In the genomic region with DNA sequence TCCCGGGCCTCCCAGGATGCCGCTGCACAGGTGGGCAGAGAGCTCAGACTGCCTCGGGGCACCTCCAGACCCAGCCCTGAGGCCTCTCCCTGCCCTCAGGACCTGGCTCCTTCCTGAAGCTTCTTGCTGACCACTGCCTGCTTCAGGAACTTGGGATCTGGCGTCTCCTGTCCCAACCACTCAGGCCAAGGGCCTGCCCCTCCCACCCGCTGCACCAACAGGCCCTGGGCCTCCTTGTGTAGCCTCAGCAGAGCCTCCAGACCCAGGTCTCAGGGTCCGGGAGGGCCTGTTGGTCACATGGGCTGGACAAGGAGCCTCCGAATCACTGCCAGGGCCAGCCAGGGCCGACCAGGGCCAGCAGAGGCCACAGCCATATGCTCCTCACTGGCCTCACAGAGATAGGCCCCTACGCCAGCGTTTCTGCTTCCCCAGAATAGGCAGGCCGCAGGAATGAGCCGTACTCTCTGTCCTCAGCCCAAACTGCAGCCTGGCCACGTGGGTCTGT, we compare ENCODE assay signal across 11 cellular contexts. TPM values are rescaled to one million over a fixed set of nuclear protein-coding genes. Genes with fewer than 3 reads are reported as not detected.
DNase-seq lines count a peak whose midpoint lies in the region; ATAC-seq and TF ChIP-seq lines count a peak whose summit lies in the region.
"Had no signal": no experiment of that assay in that cellular context is flagged by ENCODE, and none has a peak within 500 bp of the region (broad histone marks: within the 10 kb centered on the region; RNA-seq: fewer than 3 reads in every experiment).

No MANE protein-coding gene starts in this region.

- intact Hi-C loops in left colon (cut with DNase I, micrococcal nuclease), result no loop called here
- intact Hi-C loops in activated naive CD4-positive, alpha-beta T cell treated with anti-CD3 and anti-CD28 coated beads for 36 hours (cut with micrococcal nuclease), result no loop called here

- TF ChIP-seq POLR2A in suprapubic skin (IDR thresholded peaks at IDR 0.05), result no peak

- H3K4me3 ChIP-seq in suprapubic skin, result peak overlapping the region; percentile 93

- H3K27ac Mint-ChIP-seq in activated naive CD4-positive, alpha-beta T cell treated with anti-CD3 and anti-CD28 coated beads for 36 hours, result no peak overlapping the region

- H3K36me3 ChIP-seq in suprapubic skin, result peaks cover 15% of the 10 kb centered on the region

- no peaks in the 10 kb centered on the region for H3K27me3 ChIP-seq in suprapubic skin

- H3K9me3 ChIP-seq in suprapubic skin, result no peaks in the 10 kb centered on the region

- no peaks in the 10 kb centered on the region for H3K27me3 Mint-ChIP-seq in activated naive CD4-positive, alpha-beta T cell treated with anti-CD3 and anti-CD28 coated beads for 36 hours (ENCODE audit: low read depth)

- ATAC-seq in left colon (no peak), HG02798 (IDR thresholded peaks at IDR 0.05; ENCODE audit: poor library complexity, unreplicated experiment) (no peak)

- no peak for TF ChIP-seq EP300 in suprapubic skin (IDR thresholded peaks at IDR 0.05)

- TF ChIP-seq CTCF in suprapubic skin (IDR thresholded peaks at IDR 0.05), result no peak

- H3K36me3 Mint-ChIP-seq in activated naive CD4-positive, alpha-beta T cell treated with anti-CD3 and anti-CD28 coated beads for 36 hours (ENCODE audit: low read depth), result no peaks in the 10 kb centered on the region

- peaks cover 72% of the 10 kb centered on the region for H3K4me1 ChIP-seq in suprapubic skin

- DNase-seq in activated CD4-positive, alpha-beta T cell treated with anti-CD3 and anti-CD28 coated beads for 1 hour, result peak; percentile 6
- DNase-seq in activated CD4-positive, alpha-beta T cell treated with anti-CD3 and anti-CD28 coated beads, Interleukin-2, amount 50 U/mL, for 48 hours, result no peak
- DNase-seq in left colon (peak; percentile 4 to 23), suprapubic skin (ENCODE audit: low spot score in 2 of 2) (peak; percentile 64 to 79), NCI-H146 treated with DMSO at 0.1 percent for 48 hours (lab: John Stamatoyannopoulos, UW; ENCODE audit: unreplicated experiment) (no peak)
- no peak for DNase-seq in activated naive CD4-positive, alpha-beta T cell treated with anti-CD3 and anti-CD28 coated beads for 36 hours
- DNase-seq: EL, NCI-H524, nucleus accumbens had no signal

- peaks cover 2% of the 10 kb centered on the region for H3K4me1 Mint-ChIP-seq in activated naive CD4-positive, alpha-beta T cell treated with anti-CD3 and anti-CD28 coated beads for 36 hours (ENCODE audit: low read depth)

- WGBS in suprapubic skin, result no CpG with 5 or more reads among the region's 13 CpGs

- CTCF ChIA-PET in activated naive CD4-positive, alpha-beta T cell treated with anti-CD3 and anti-CD28 coated beads for 36 hours (lab: Charles Lee), result no interaction called here

- H3K9me3 Mint-ChIP-seq in activated naive CD4-positive, alpha-beta T cell treated with anti-CD3 and anti-CD28 coated beads for 36 hours, result no peaks in the 10 kb centered on the region

- no peak overlapping the region for H3K4me3 Mint-ChIP-seq in activated naive CD4-positive, alpha-beta T cell treated with anti-CD3 and anti-CD28 coated beads for 36 hours

- H3K27ac ChIP-seq in cingulate gyrus (ENCODE audit: low read depth, low read length), result peak overlapping the region; percentile 85
- H3K27ac ChIP-seq in suprapubic skin, result no peak overlapping the region

RNA-seq across cellular contexts. Expression of gene MXD4, which starts 2.8 kb away (rescaled TPM):
- 10 to 100 TPM; 33.1 to 49.8 TPM for total RNA-seq in left colon
- total RNA-seq in suprapubic skin, result 10 to 100 TPM; 52.8 to 76.8 (median 63.3) TPM
- total RNA-seq in activated naive CD4-positive, alpha-beta T cell treated with anti-CD3 and anti-CD28 coated beads for 36 hours, result 1 to 10 TPM; 2.3 to 2.7 TPM

RNA-seq across cellular contexts. Expression of gene HAUS3, which starts 17.2 kb away (rescaled TPM):
- total RNA-seq in left colon (1 to 10 TPM; 7.7 to 9.7 TPM), suprapubic skin (10 to 100 TPM in 3 of 4 donors, 1 to 10 TPM in 1; 7.6 to 17.9 (median 11.8) TPM)
- total RNA-seq in activated naive CD4-positive, alpha-beta T cell treated with anti-CD3 and anti-CD28 coated beads for 36 hours, result 10 to 100 TPM; 18.0 to 18.1 TPM

RNA-seq across cellular contexts. Expression of gene POLN, which starts 17.2 kb away (rescaled TPM):
- total RNA-seq in left colon (1 to 10 TPM; 1.3 to 3.1 TPM), suprapubic skin (1 to 10 TPM in 2 of 4 donors, under 1 TPM in 2; 0.91 to 8.0 (median 1.2) TPM)
- 1 to 10 TPM in 1 of 2 experiments, under 1 TPM in 1; 0.91 to 1.3 TPM for total RNA-seq in activated naive CD4-positive, alpha-beta T cell treated with anti-CD3 and anti-CD28 coated beads for 36 hours

Comparison
In these comparisons a context has a peak if more than half of its experiments do, and no peak if none do; other contexts are left out.
1. DNase-seq: peak in activated CD4-positive, alpha-beta T cell treated with anti-CD3 and anti-CD28 coated beads for 1 hour (single experiment), left colon (2 of 2) and suprapubic skin (2 of 2); none in activated CD4-positive, alpha-beta T cell treated with anti-CD3 and anti-CD28 coated beads, Interleukin-2, amount 50 U/mL, for 48 hours (0 of 2), NCI-H146 treated with DMSO at 0.1 percent for 48 hours (single experiment) and activated naive CD4-positive, alpha-beta T cell treated with anti-CD3 and anti-CD28 coated beads for 36 hours (single experiment).
2. RNA of gene MXD4, which starts 2.8 kb away (total RNA-seq): 52.8 to 76.8 TPM in suprapubic skin and 33.1 to 49.8 TPM in left colon; 2.3 to 2.7 TPM in activated naive CD4-positive, alpha-beta T cell treated with anti-CD3 and anti-CD28 coated beads for 36 hours; every median in the first group is over 4 times any median in the second.